ENCODE assay signal across 1 cellular context in the genomic region with DNA sequence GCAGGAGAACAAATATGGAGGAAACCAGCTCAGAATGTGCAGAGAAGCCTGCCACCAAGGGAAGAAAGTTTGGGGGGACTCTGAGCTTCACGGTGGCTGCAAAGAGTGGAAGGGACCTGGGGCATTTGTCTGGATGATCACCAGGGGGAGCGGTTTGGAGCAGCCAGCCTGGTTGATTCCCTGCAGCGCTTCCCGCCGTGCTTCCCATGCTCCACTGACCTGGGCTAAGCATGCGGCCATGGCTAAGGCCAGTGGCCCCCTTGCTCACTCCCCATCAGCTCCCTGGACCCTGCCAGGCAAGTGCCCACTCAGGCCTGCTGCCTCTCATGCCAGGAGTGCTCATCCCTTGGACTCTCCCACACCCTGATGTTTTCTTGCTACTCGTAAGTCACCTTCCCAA.
TF ChIP-seq lines count a peak whose summit lies in the region.

No MANE protein-coding gene starts in this region.

TF ChIP-seq in GM23338, 12 proteins besides CTCF, POLR2A, EP300 and RAD21 (continued from another document):
- TF ChIP-seq, protein P1, sequence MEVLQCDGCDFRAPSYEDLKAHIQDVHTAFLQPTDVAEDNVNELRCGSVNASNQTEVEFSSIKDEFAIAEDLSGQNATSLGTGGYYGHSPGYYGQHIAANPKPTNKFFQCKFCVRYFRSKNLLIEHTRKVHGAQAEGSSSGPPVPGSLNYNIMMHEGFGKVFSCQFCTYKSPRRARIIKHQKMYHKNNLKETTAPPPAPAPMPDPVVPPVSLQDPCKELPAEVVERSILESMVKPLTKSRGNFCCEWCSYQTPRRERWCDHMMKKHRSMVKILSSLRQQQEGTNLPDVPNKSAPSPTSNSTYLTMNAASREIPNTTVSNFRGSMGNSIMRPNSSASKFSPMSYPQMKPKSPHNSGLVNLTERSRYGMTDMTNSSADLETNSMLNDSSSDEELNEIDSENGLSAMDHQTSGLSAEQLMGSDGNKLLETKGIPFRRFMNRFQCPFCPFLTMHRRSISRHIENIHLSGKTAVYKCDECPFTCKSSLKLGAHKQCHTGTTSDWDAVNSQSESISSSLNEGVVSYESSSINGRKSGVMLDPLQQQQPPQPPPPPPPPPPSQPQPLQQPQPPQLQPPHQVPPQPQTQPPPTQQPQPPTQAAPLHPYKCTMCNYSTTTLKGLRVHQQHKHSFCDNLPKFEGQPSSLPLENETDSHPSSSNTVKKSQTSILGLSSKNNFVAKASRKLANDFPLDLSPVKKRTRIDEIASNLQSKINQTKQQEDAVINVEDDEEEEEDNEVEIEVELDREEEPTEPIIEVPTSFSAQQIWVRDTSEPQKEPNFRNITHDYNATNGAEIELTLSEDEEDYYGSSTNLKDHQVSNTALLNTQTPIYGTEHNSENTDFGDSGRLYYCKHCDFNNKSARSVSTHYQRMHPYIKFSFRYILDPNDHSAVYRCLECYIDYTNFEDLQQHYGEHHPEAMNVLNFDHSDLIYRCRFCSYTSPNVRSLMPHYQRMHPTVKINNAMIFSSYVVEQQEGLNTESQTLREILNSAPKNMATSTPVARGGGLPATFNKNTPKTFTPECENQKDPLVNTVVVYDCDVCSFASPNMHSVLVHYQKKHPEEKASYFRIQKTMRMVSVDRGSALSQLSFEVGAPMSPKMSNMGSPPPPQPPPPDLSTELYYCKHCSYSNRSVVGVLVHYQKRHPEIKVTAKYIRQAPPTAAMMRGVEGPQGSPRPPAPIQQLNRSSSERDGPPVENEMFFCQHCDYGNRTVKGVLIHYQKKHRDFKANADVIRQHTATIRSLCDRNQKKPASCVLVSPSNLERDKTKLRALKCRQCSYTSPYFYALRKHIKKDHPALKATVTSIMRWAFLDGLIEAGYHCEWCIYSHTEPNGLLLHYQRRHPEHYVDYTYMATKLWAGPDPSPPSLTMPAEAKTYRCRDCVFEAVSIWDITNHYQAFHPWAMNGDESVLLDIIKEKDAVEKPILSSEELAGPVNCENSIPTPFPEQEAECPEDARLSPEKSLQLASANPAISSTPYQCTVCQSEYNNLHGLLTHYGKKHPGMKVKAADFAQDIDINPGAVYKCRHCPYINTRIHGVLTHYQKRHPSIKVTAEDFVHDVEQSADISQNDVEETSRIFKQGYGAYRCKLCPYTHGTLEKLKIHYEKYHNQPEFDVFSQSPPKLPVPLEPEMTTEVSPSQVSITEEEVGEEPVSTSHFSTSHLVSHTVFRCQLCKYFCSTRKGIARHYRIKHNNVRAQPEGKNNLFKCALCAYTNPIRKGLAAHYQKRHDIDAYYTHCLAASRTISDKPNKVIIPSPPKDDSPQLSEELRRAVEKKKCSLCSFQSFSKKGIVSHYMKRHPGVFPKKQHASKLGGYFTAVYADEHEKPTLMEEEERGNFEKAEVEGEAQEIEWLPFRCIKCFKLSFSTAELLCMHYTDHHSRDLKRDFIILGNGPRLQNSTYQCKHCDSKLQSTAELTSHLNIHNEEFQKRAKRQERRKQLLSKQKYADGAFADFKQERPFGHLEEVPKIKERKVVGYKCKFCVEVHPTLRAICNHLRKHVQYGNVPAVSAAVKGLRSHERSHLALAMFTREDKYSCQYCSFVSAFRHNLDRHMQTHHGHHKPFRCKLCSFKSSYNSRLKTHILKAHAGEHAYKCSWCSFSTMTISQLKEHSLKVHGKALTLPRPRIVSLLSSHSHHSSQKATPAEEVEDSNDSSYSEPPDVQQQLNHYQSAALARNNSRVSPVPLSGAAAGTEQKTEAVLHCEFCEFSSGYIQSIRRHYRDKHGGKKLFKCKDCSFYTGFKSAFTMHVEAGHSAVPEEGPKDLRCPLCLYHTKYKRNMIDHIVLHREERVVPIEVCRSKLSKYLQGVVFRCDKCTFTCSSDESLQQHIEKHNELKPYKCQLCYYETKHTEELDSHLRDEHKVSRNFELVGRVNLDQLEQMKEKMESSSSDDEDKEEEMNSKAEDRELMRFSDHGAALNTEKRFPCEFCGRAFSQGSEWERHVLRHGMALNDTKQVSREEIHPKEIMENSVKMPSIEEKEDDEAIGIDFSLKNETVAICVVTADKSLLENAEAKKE (CRISPR knock-in tag; IDR thresholded peaks at IDR 0.05) = no peak
- no peak for TF ChIP-seq STAT1 (IDR thresholded peaks at IDR 0.05; ENCODE audit: unreplicated experiment)
